26 cellular contexts compared by ENCODE assay signal in the genomic region with DNA sequence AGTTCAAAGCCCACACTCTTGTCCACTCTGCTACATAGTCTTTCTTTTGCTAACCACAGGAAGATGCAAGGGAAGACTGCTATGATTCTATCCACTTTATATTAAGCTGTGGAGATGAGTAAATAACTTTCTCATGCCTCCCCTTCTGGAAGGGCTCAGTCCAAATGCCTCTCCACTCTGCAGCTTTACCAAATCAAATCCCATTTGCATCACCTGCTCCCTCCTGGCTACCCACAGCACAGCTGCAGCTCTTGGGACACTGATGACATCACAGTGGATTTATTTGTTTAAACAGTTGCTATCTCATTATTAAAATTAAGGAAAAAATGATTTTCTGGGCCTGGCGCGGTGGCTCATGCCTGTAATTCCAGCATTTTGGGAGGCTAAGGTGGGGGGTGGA.
"Had no signal": no experiment of that assay in that cellular context is flagged by ENCODE, and none has a peak within 500 bp of the region (broad histone marks: within the 10 kb centered on the region; RNA-seq: fewer than 3 reads in every experiment).

No MANE protein-coding gene starts in this region.

- H3K4me3 ChIP-seq: left ventricle myocardium inferior, lung, mucosa of descending colon, pancreas, prostate gland, spleen, tibial nerve, uterus had no signal

- ATAC-seq: mucosa of descending colon; naive thymus-derived CD8-positive, alpha-beta T cell; pancreas; right cardiac atrium; sciatic nerve; stimulated activated effector memory CD8-positive, alpha-beta T cell treated with anti-CD3 and anti-CD28 coated beads, Interleukin-12 subunit alpha, Interleukin-12 subunit beta, amount 100 ng/mL, for 72 hours had no signal

- H3K4me1 Mint-ChIP-seq: immature natural killer cell; naive thymus-derived CD8-positive, alpha-beta T cell; nephron; neural crest cell; stimulated activated effector memory CD8-positive, alpha-beta T cell treated with anti-CD3 and anti-CD28 coated beads, Interleukin-12 subunit alpha, Interleukin-12 subunit beta, amount 100 ng/mL, for 72 hours had no signal

- H3K27ac ChIP-seq: left ventricle myocardium inferior, pancreas, prostate gland, spleen, tibial nerve, uterus had no signal

- H3K27ac Mint-ChIP-seq: immature natural killer cell; naive thymus-derived CD8-positive, alpha-beta T cell; stimulated activated effector memory CD8-positive, alpha-beta T cell treated with anti-CD3 and anti-CD28 coated beads, Interleukin-12 subunit alpha, Interleukin-12 subunit beta, amount 100 ng/mL, for 72 hours; stimulated activated naive CD8-positive, alpha-beta T cell treated with anti-CD3 and anti-CD28 coated beads, Interleukin-15, Interleukin-2, amounts not matched to agents 100 ng/mL and 50 ng/mL, for 24 hours; type B pancreatic cell had no signal

- H3K9me3 ChIP-seq: left ventricle myocardium inferior, pancreas, prostate gland, tibial nerve, uterus had no signal

- H3K4me1 ChIP-seq: left ventricle myocardium inferior, pancreas, prostate gland, spleen, tibial nerve, uterus had no signal

- H3K9me3 Mint-ChIP-seq: nephron, type B pancreatic cell had no signal

- H3K36me3 Mint-ChIP-seq: immature natural killer cell; naive thymus-derived CD8-positive, alpha-beta T cell; stimulated activated effector memory CD8-positive, alpha-beta T cell treated with anti-CD3 and anti-CD28 coated beads, Interleukin-12 subunit alpha, Interleukin-12 subunit beta, amount 100 ng/mL, for 72 hours; type B pancreatic cell had no signal

- H3K27me3 ChIP-seq: pancreas, spleen, tibial nerve, uterus had no signal

- H3K4me3 Mint-ChIP-seq: immature natural killer cell; naive thymus-derived CD8-positive, alpha-beta T cell; nephron; neural crest cell; stimulated activated effector memory CD8-positive, alpha-beta T cell treated with anti-CD3 and anti-CD28 coated beads, Interleukin-12 subunit alpha, Interleukin-12 subunit beta, amount 100 ng/mL, for 72 hours; stimulated activated naive CD8-positive, alpha-beta T cell treated with anti-CD3 and anti-CD28 coated beads, Interleukin-15, Interleukin-2, amounts not matched to agents 100 ng/mL and 50 ng/mL, for 24 hours; type B pancreatic cell had no signal

- H3K36me3 ChIP-seq: left ventricle myocardium inferior, pancreas, prostate gland, spleen, tibial nerve, uterus had no signal

- H3K27me3 Mint-ChIP-seq: naive thymus-derived CD8-positive, alpha-beta T cell; stimulated activated naive CD8-positive, alpha-beta T cell treated with anti-CD3 and anti-CD28 coated beads, Interleukin-15, Interleukin-2, amounts not matched to agents 100 ng/mL and 50 ng/mL, for 24 hours had no signal

- DNase-seq: hippocampal formation; immature natural killer cell; islet precursor cell; left ventricle myocardium inferior; midbrain; mucosa of descending colon; naive thymus-derived CD8-positive, alpha-beta T cell; nucleus accumbens; pancreas; posterior cingulate gyrus; retina; right cardiac atrium; small intestine; spleen; stimulated activated CD4-positive, alpha-beta T cell treated with anti-CD3 and anti-CD28 coated beads, Interleukin-4, amount 100 ng/mL, for 24 hours; stimulated activated naive CD4-positive, alpha-beta T cell; uterus had no signal
